Comparison of ENCODE assay signal across 24 cellular contexts in genomic region chr13:41742917-41743552, GRCh38.
"Had no signal": no experiment of that assay in that cellular context is flagged by ENCODE, and none has a peak within 500 bp of the region (broad histone marks: within the 10 kb centered on the region; RNA-seq: fewer than 3 reads in every experiment).

No MANE protein-coding gene starts in this region.

- H3K9me3 ChIP-seq: adrenal gland, mucosa of descending colon, sigmoid colon, stomach, suprapubic skin, tibial nerve, uterus had no signal

- H3K4me3 ChIP-seq: adrenal gland, coronary artery, mucosa of descending colon, sigmoid colon, smooth muscle cell, stomach, suprapubic skin, tibial nerve, uterus had no signal

- ATAC-seq: activated CD4-positive, alpha-beta T cell treated with anti-CD3 and anti-CD28 coated beads for 36 hours; mucosa of descending colon; stimulated activated memory B cell treated with anti-CD40 and anti-IgM and Interleukin-4, amounts not matched to agents 10 μg/mL and 1 μg/mL and 100 μg/mL, for 72 hours; WTC11 had no signal

- H3K4me1 ChIP-seq: adrenal gland, parathyroid adenoma, sigmoid colon, stomach, suprapubic skin, tibial nerve, uterus had no signal

- H3K27me3 ChIP-seq: adrenal gland, sigmoid colon, stomach, suprapubic skin, uterus had no signal

- H3K27ac ChIP-seq: adrenal gland, coronary artery, parathyroid adenoma, sigmoid colon, stomach, suprapubic skin, tibial nerve, uterus had no signal

- DNase-seq: activated CD4-positive, alpha-beta T cell treated with anti-CD3 and anti-CD28 coated beads for 36 hours; activated CD4-positive, alpha-beta T cell treated with anti-CD3 and anti-CD28 coated beads, Interleukin-2, amount 50 U/mL, for 4 hours; activated CD8-positive, alpha-beta memory T cell treated with anti-CD3 and anti-CD28 coated beads for 24 hours; activated CD8-positive, alpha-beta memory T cell treated with anti-CD3 and anti-CD28 coated beads, Interleukin-2, amount 50 U/mL, for 4 hours; activated naive CD4-positive, alpha-beta T cell; activated T-cell treated with anti-CD3 and anti-CD28 coated beads, Interleukin-2, amount 50 U/mL, for 24 hours; adrenal gland; cerebellar nuclear complex; hippocampal formation; mesendoderm; mucosa of descending colon; nucleus accumbens; sigmoid colon; stimulated activated CD4-positive, alpha-beta T cell treated with anti-CD3 and anti-CD28 coated beads, Interleukin-15, amount 100 ng/mL, for 24 hours; stomach; T1000; uterus had no signal

- H3K36me3 ChIP-seq: adrenal gland, sigmoid colon, stomach, suprapubic skin, uterus had no signal
